In the genomic region with DNA sequence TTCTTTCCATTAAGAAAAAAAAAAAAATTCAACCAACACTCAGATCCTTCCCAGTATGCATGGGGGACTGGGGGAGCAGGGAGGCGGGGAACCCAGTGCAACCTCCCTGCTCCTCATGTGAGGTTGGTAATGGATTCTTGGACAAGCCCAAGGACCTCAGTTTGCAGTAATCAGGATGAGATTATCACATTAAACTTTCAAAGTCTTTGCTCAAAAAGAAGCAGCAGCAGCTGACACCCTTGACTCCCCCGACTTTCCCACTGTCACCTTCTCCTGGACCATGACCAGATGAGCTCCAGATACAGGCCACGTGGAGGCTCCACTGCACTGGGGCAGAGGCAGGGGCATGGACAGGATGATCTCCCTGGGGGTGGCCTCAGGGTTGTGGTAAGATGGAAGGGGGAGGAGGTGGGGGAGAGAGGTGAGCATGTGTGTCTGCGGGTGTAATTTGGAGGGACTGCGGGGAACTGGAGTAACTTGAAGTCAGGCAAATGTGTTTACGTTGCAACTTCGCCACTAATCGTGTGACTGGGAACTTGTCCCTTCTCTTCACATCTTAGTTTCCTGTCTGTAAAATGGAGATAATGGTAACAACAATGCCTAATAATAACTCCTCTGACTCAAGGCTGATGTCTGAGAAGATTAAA, we compare ENCODE assay signal across 1 cellular context.
A peak's percentile ranks its signal among the peaks of the same experiment; 100 is the strongest.
TF ChIP-seq lines count a peak whose summit lies in the region.

No MANE protein-coding gene starts in this region.

TF ChIP-seq in endothelial cell of umbilical vein, 7 proteins besides CTCF, POLR2A, EP300 and RAD21:
- TF ChIP-seq GATA2 (IDR thresholded peaks at IDR 0.05; ENCODE audit: insufficient read depth, insufficient read length, low read depth, low read length) (peak; percentile 21), MYC (IDR thresholded peaks at IDR 0.05; ENCODE audit: low read depth, low read length) (no peak)
